ENCODE assay signal across 32 cellular contexts in genomic region chr4:174170091-174170490, GRCh38.
A peak's percentile ranks its signal among the peaks of the same experiment; 100 is the strongest.
DNase-seq lines count a peak whose midpoint lies in the region; ATAC-seq, FAIRE-seq and TF ChIP-seq lines count a peak whose summit lies in the region.
"Had no signal": no experiment of that assay in that cellular context is flagged by ENCODE, and none has a peak within 500 bp of the region (broad histone marks: within the 10 kb centered on the region; RNA-seq: fewer than 3 reads in every experiment).

No MANE protein-coding gene starts in this region.

- TF ChIP-seq EP300 in K562 (IDR thresholded peaks at IDR 0.05; ENCODE audit: low read length) = no peak

- CTCF ChIA-PET in HEK293 (lab: Yijun Ruan, JAX) = no interaction called here
- CTCF ChIA-PET in K562 (lab: Yijun Ruan, JAX; ENCODE audit: low intra/inter-chr PET ratio) = no interaction called here

- 92% methylated on average over 6 of the region's 7 CpGs for WGBS in K562 (ENCODE audit: insufficient coverage, low coverage, missing lambda C conversion rate)
- WGBS in mesenchymal stem cell = over 99% methylated on average over 7 of the region's 7 CpGs

- H3K18ac ChIP-seq in mesenchymal stem cell (ENCODE audit: low read depth in 1 of 2, low read length in 2 of 2) = peak overlapping the region; percentile 21 to 66

- H3K14ac ChIP-seq in mesenchymal stem cell (ENCODE audit: low read length in 2 of 2) = no peak overlapping the region

- H3K9me3 ChIP-seq in HEK293 (ENCODE audit: control insufficient read depth, insufficient read depth, low read depth, low read length) (no peaks in the 10 kb centered on the region), K562 (replicated peaks; ENCODE audit: control insufficient read depth, insufficient read depth, low read depth, low read length) (no peaks in the 10 kb centered on the region), mesenchymal stem cell (ENCODE audit: control insufficient read depth, low read length) (no peaks in the 10 kb centered on the region)
- H3K9me3 ChIP-seq: A549; BE2C; BLaER1; BLaER1 treated with 17β-estradiol and CSF1 and Interleukin-3, amounts not matched to agents 10 nM and 100 nM; Caco-2 had no signal

- in situ Hi-C loops in K562 (cut with MboI) = no loop called here

- intact Hi-C loops in K562 (cut with micrococcal nuclease) = no loop called here

- TF ChIP-seq CTCF in HEK293 (tag by site-specific recombination; IDR thresholded peaks at IDR 0.05) (no peak), K562 (IDR thresholded peaks at IDR 0.05 in 2 of 3, conservative IDR thresholded peaks at IDR 0.05 in 1 of 3; ENCODE audit: insufficient read depth in 2 of 3, low read depth in 1 of 3, low read length in 3 of 3) (no peak)

- H3K4me3 ChIP-seq in HEK293 (ENCODE audit: low read depth, low read length) (no peak overlapping the region), K562 (no peak overlapping the region), mesenchymal stem cell (ENCODE audit: insufficient read depth in 1 of 2, low read depth in 1 of 2, low read length in 2 of 2) (no peak overlapping the region)
- H3K4me3 ChIP-seq: A549; BLaER1; BLaER1 treated with 17β-estradiol and CSF1 and Interleukin-3, amounts not matched to agents 10 nM and 100 nM had no signal

- BruUV-seq in K562 (replicated peaks; lab: Mats Ljungman, UMichigan) = no TSS peak

- no peak overlapping the region for H2AK5ac ChIP-seq in mesenchymal stem cell (ENCODE audit: low read length, severe bottlenecking)

- H3K4me1 ChIP-seq in HEK293 (ENCODE audit: control insufficient read depth, insufficient read depth, low read length) = no peaks in the 10 kb centered on the region
- H3K4me1 ChIP-seq in K562 (replicated peaks in 1 of 2; ENCODE audit: control insufficient read depth in 2 of 2, insufficient read depth in 2 of 2, low read length in 2 of 2) = no peaks in the 10 kb centered on the region
- H3K4me1 ChIP-seq in mesenchymal stem cell (ENCODE audit: control insufficient read depth, insufficient read depth, low read depth, low read length) = no peaks in the 10 kb centered on the region
- H3K4me1 ChIP-seq: A549; BLaER1; BLaER1 treated with 17β-estradiol and CSF1 and Interleukin-3, amounts not matched to agents 10 nM and 100 nM; Caco-2 had no signal

- no peak overlapping the region for H2BK120ac ChIP-seq in mesenchymal stem cell (ENCODE audit: low read depth, low read length)

- no peak for TF ChIP-seq POLR2A in K562 (conservative IDR thresholded peaks at IDR 0.05)

- no peak overlapping the region for H3K23ac ChIP-seq in mesenchymal stem cell (ENCODE audit: low read length in 2 of 2)

- no peak overlapping the region for H4K8ac ChIP-seq in mesenchymal stem cell (ENCODE audit: low read length)

- H3K27me3 ChIP-seq in K562 (ENCODE audit: control insufficient read depth in 2 of 2, insufficient read depth in 2 of 2, low read length in 2 of 2) (no peaks in the 10 kb centered on the region), mesenchymal stem cell (ENCODE audit: control insufficient read depth in 1 of 2, insufficient read depth in 1 of 2, low read length in 2 of 2) (no peaks in the 10 kb centered on the region)
- H3K27me3 ChIP-seq: BE2C; BLaER1; BLaER1 treated with 17β-estradiol and CSF1 and Interleukin-3, amounts not matched to agents 10 nM and 100 nM had no signal

- no peaks in the 10 kb centered on the region for H3K79me2 ChIP-seq in K562 (ENCODE audit: control insufficient read depth, insufficient read depth, low read length)

- POLR2A ChIA-PET in HEK293 (lab: Yijun Ruan, JAX) (no interaction called here), K562 (lab: Yijun Ruan, JAX) (no interaction called here)

- H3K27ac ChIP-seq in HEK293 (ENCODE audit: extremely low read depth, low read depth, low read length) = no peak overlapping the region
- no peak overlapping the region for H3K27ac ChIP-seq in K562 (ENCODE audit: extremely low read depth, low read depth, low read length)
- H3K27ac ChIP-seq in mesenchymal stem cell (ENCODE audit: low read length, poor library complexity, severe bottlenecking) = no peak overlapping the region
- H3K27ac ChIP-seq: 22Rv1; A549; BLaER1; BLaER1 treated with 17β-estradiol and CSF1 and Interleukin-3, amounts not matched to agents 10 nM and 100 nM; C4-2B had no signal

- FAIRE-seq in K562 (lab: Jason Lieb, UNC) = no peak
- FAIRE-seq: A549, D721Med had no signal

- no peak overlapping the region for H2BK15ac ChIP-seq in mesenchymal stem cell (ENCODE audit: low read depth, poor library complexity, severe bottlenecking)

- no peaks in the 10 kb centered on the region for H3K9me1 ChIP-seq in K562 (ENCODE audit: control insufficient read depth, insufficient read depth, low read length)

- H4K20me1 ChIP-seq in K562 (replicated peaks; ENCODE audit: control insufficient read depth, insufficient read depth, low read length) = no peaks in the 10 kb centered on the region
- H4K20me1 ChIP-seq: BLaER1; BLaER1 treated with 17β-estradiol and CSF1 and Interleukin-3, amounts not matched to agents 10 nM and 100 nM had no signal

- H4K91ac ChIP-seq in mesenchymal stem cell (ENCODE audit: low read length) = no peak overlapping the region

- H2BK12ac ChIP-seq in mesenchymal stem cell (ENCODE audit: low read length in 2 of 2) = no peak overlapping the region

- no peak overlapping the region for H3K4me2 ChIP-seq in K562 (ENCODE audit: insufficient read depth, low read length)
- H3K4me2 ChIP-seq in mesenchymal stem cell (ENCODE audit: low read length, poor library complexity, severe bottlenecking) = no peak overlapping the region
- H3K4me2 ChIP-seq: A549; BLaER1; BLaER1 treated with 17β-estradiol and CSF1 and Interleukin-3, amounts not matched to agents 10 nM and 100 nM had no signal

- H3K36me3 ChIP-seq in HEK293 (ENCODE audit: control insufficient read depth in 2 of 2, insufficient read depth in 1 of 2, low read length in 2 of 2) (no peaks in the 10 kb centered on the region), K562 (ENCODE audit: control insufficient read depth, insufficient read depth, low read length) (no peaks in the 10 kb centered on the region), mesenchymal stem cell (ENCODE audit: control insufficient read depth in 1 of 2, insufficient read depth in 2 of 2, low read depth in 1 of 2, low read length in 2 of 2) (no peaks in the 10 kb centered on the region)
- H3K36me3 ChIP-seq: BLaER1; BLaER1 treated with 17β-estradiol and CSF1 and Interleukin-3, amounts not matched to agents 10 nM and 100 nM had no signal

- peak overlapping the region; percentile 48; the same call in 1 of the 2 replicates for H2AFZ ChIP-seq in K562 (ENCODE audit: low read depth, low read length)
- H2AFZ ChIP-seq in mesenchymal stem cell (ENCODE audit: low read depth, low read length) = no peak overlapping the region

- no peak overlapping the region for H2BK5ac ChIP-seq in mesenchymal stem cell (ENCODE audit: low read depth, low read length, poor library complexity, severe bottlenecking)

- TF ChIP-seq RAD21 in K562 (CRISPR knock-in tag; conservative IDR thresholded peaks at IDR 0.05 in 1 of 2, IDR thresholded peaks at IDR 0.05 in 1 of 2) = no peak

- no peak overlapping the region for H3K9ac ChIP-seq in K562 (ENCODE audit: insufficient read depth in 1 of 2, low read depth in 2 of 2, low read length in 2 of 2)
- no peak overlapping the region for H3K9ac ChIP-seq in mesenchymal stem cell (ENCODE audit: low read length)
- H3K9ac ChIP-seq: BLaER1; BLaER1 treated with 17β-estradiol and CSF1 and Interleukin-3, amounts not matched to agents 10 nM and 100 nM had no signal

- no peak for ATAC-seq in K562
- ATAC-seq: A549; CD8-positive, alpha-beta T cell had no signal

- no peaks in the 10 kb centered on the region for H3K79me1 ChIP-seq in mesenchymal stem cell (replicated peaks; ENCODE audit: low read length, poor library complexity, severe bottlenecking)

- no peak overlapping the region for H3K4ac ChIP-seq in mesenchymal stem cell (ENCODE audit: low read depth in 1 of 2, low read length in 2 of 2)

- no peak for DNase-seq in K562 (ENCODE audit: extremely low read depth in 1 of 4, low spot score in 3 of 4)
- DNase-seq in mesenchymal stem cell = no peak
- DNase-seq in stimulated activated CD4-positive, alpha-beta T cell treated with anti-CD3 and anti-CD28 coated beads, Interleukin-4, amount 100 ng/mL, for 24 hours = no peak
- DNase-seq in NCI-H2029 treated with DMSO at 0.1 percent for 48 hours (lab: John Stamatoyannopoulos, UW) = no peak
- DNase-seq in NOMO-1 treated with dmso at 0.1 percent for 144 hours (lab: John Stamatoyannopoulos, UW; ENCODE audit: unreplicated experiment) = no peak
- DNase-seq: 8988T; ACHN; AML-193; BE2C; C1 segment of cervical spinal cord; Caco-2; Calu3; CD4-positive, alpha-beta memory T cell; CD4-positive, alpha-beta T cell; CD4-positive, CD25-positive, alpha-beta regulatory T cell; CD8-positive, alpha-beta memory T cell; CD8-positive, alpha-beta T cell; COR-L47; DMS 273 treated with DMSO at 0.1 percent for 48 hours; DMS153; DMS53; DMS79; DMS79 treated with DMSO at 0.1 percent for 48 hours; DND-41; EL had no signal

TF ChIP-seq in K562, 482 proteins besides CTCF, POLR2A, EP300 and RAD21 (continues in another document):
- TF ChIP-seq L3MBTL2 (IDR thresholded peaks at IDR 0.05) = no peak
- no peak for TF ChIP-seq ZNF282 (CRISPR knock-in tag; IDR thresholded peaks at IDR 0.05)
- TF ChIP-seq FOXO4 (CRISPR knock-in tag; IDR thresholded peaks at IDR 0.05) = no peak
- TF ChIP-seq TEAD4 (IDR thresholded peaks at IDR 0.05; ENCODE audit: low read length) = no peak
- no peak for TF ChIP-seq TEAD4 (CRISPR knock-in tag; IDR thresholded peaks at IDR 0.05; ENCODE audit: borderline replicate concordance)
- peak; percentile 51; the same call in 1 of the 2 replicates for TF ChIP-seq ZBTB17 (CRISPR knock-in tag; IDR thresholded peaks at IDR 0.05)
- TF ChIP-seq HIVEP1 (CRISPR knock-in tag; IDR thresholded peaks at IDR 0.05) = no peak
- TF ChIP-seq CHCHD3 (CRISPR knock-in tag; IDR thresholded peaks at IDR 0.05) = no peak
- TF ChIP-seq MTA1 (IDR thresholded peaks at IDR 0.05; ENCODE audit: borderline replicate concordance) = no peak
- TF ChIP-seq ETS2 (tag; IDR thresholded peaks at IDR 0.05; ENCODE audit: borderline replicate concordance, poor library complexity, severe bottlenecking) = no peak
- TF ChIP-seq ZNF830 (CRISPR knock-in tag; IDR thresholded peaks at IDR 0.05) = no peak
- no peak for TF ChIP-seq PHF8 (IDR thresholded peaks at IDR 0.05; ENCODE audit: borderline replicate concordance, low read length)
- TF ChIP-seq POLR3G (IDR thresholded peaks at IDR 0.05; ENCODE audit: extremely low read depth, insufficient read length, insufficient replicate concordance) = no peak

Comparison
In these comparisons a context has a peak if more than half of its experiments do, and no peak if none do; other contexts are left out.
1. Of the 44 proteins assayed by ChIP-seq in both K562 and HEK293: peak only in K562: none; only in HEK293: none; in both: ZBTB17; in neither: 43.